8 cellular contexts compared by ENCODE assay signal in genomic region chr12:57751432-57751787, GRCh38. TPM values are rescaled to one million over a fixed set of nuclear protein-coding genes. Genes with fewer than 3 reads are reported as not detected.
A peak's percentile ranks its signal among the peaks of the same experiment; 100 is the strongest.
DNase-seq lines count a peak whose midpoint lies in the region; ATAC-seq, FAIRE-seq and TF ChIP-seq lines count a peak whose summit lies in the region.

No MANE protein-coding gene starts in this region.

- H2AFZ ChIP-seq in GM12878 (ENCODE audit: control insufficient read depth, low read depth, low read length): peak overlapping the region; percentile 83

- no peak for TF ChIP-seq RAD21 in GM12878 (IDR thresholded peaks at IDR 0.05; ENCODE audit: insufficient read depth, low read depth, low read length)

- H3K4me3 ChIP-seq in cardiac muscle cell (peak overlapping the region; percentile 64), GM12878 (peak overlapping the region; percentile 79), upper lobe of left lung (peak overlapping the region; percentile 4 to 82 (median 70))

- H3K4me1 ChIP-seq in cardiac muscle cell (ENCODE audit: low read depth) (peaks cover 8% of the 10 kb centered on the region), GM12878 (ENCODE audit: control insufficient read depth, insufficient read depth, low read length) (peaks cover 21% of the 10 kb centered on the region), upper lobe of left lung (peaks cover 20 to 47% (median 41%) of the 10 kb centered on the region in 4 donors)

- POLR2A ChIA-PET in GM12878 (lab: Charles Lee): interaction anchor here (0.8 to 1.2 kb wide), 2 partner anchors 10 to 12 kb away, joined by 4 to 18 read pairs; no protein-coding TSS in a partner anchor

- SMC1A ChIA-PET in GM12878 (lab: Charles Lee; ENCODE audit: uncharacterized antibody, unreplicated experiment): no interaction called here

- ATAC-seq in GM12878 (peak; percentile 2), upper lobe of left lung (ENCODE audit: low FRiP score in 2 of 2) (no peak), GM18498 (IDR thresholded peaks at IDR 0.05; ENCODE audit: unreplicated experiment) (no peak)

- 5% methylated on average over 8 of the region's 8 CpGs for WGBS in GM12878 (ENCODE audit: insufficient coverage, insufficient replicate concordance, low lambda C conversion rate, missing lambda C conversion rate)
- WGBS in upper lobe of left lung, 2 donors: 12 to 18% methylated on average over 8 of the region's 8 CpGs

- H3K9ac ChIP-seq in GM12878 (ENCODE audit: control insufficient read depth, insufficient read depth, low read length): peak overlapping the region; percentile 99

- no TSS peak for BruUV-seq in GM12878 (replicated peaks; lab: Mats Ljungman, UMichigan)

- TF ChIP-seq EP300 in GM12878 (IDR thresholded peaks at IDR 0.05; ENCODE audit: borderline replicate concordance in 1 of 2, control insufficient read depth in 1 of 2, low read depth in 2 of 2, low read length in 2 of 2): no peak
- no peak for TF ChIP-seq EP300 in upper lobe of left lung (IDR thresholded peaks at IDR 0.05)

- RAD21 ChIA-PET in GM12878 (lab: Charles Lee; ENCODE audit: unreplicated experiment): interaction anchor here (0.6 to 1.1 kb wide), 4 partner anchors 10 to 190 kb away, joined by 3 to 5 read pairs (median 4); no protein-coding TSS in a partner anchor

- TF ChIP-seq POLR2A in GM12878 (IDR thresholded peaks at IDR 0.05; ENCODE audit: low read depth, low read length) (no peak), upper lobe of left lung (IDR thresholded peaks at IDR 0.05) (no peak)

- H3K4me2 ChIP-seq in GM12878 (ENCODE audit: control insufficient read depth, insufficient read depth): peak overlapping the region; percentile 78

- intact Hi-C loops in cardiac septum (cut with DNase I): no loop called here
- intact Hi-C loops in GM12878 (cut with micrococcal nuclease; ENCODE audit: unreplicated experiment): loop anchor here (10.0 kb wide), 1 partner anchor 277 kb away; the partner anchor contains the start of gene ARHGAP9

- H3K79me2 ChIP-seq in GM12878 (ENCODE audit: control insufficient read depth, insufficient read depth, low read length): peaks cover 30% of the 10 kb centered on the region

- CTCF ChIA-PET in GM12878 (lab: Yijun Ruan, JAX): interaction anchor here (1.2 to 1.9 kb wide), 2 partner anchors 10 to 144 kb away, joined by 3 to 9 read pairs; no protein-coding TSS in a partner anchor

- H3K27ac ChIP-seq in cardiac muscle cell: peak overlapping the region; percentile 87
- peak overlapping the region; percentile 94 for H3K27ac ChIP-seq in GM12878 (ENCODE audit: control insufficient read depth, insufficient read depth)
- H3K27ac ChIP-seq in upper lobe of left lung: peak overlapping the region; percentile 80 to 94 (median 88)

- peaks cover 8% of the 10 kb centered on the region for H3K27me3 ChIP-seq in cardiac muscle cell
- no peaks in the 10 kb centered on the region for H3K27me3 ChIP-seq in GM12878 (replicated peaks in 1 of 2; ENCODE audit: control insufficient read depth in 2 of 2, insufficient read depth in 2 of 2, low read length in 1 of 2)
- H3K27me3 ChIP-seq in upper lobe of left lung: no peaks in the 10 kb centered on the region

- no peak for TF ChIP-seq CTCF in cardiac muscle cell (IDR thresholded peaks at IDR 0.05; ENCODE audit: low read depth, low read length)
- TF ChIP-seq CTCF in GM12878 (IDR thresholded peaks at IDR 0.05 in 2 of 3, conservative IDR thresholded peaks at IDR 0.05 in 1 of 3; ENCODE audit: control insufficient read depth in 2 of 3, extremely low read depth in 1 of 3, insufficient read depth in 1 of 3, low read depth in 3 of 3, low read length in 3 of 3): no peak
- no peak for TF ChIP-seq CTCF in upper lobe of left lung (IDR thresholded peaks at IDR 0.05)

- H4K20me1 ChIP-seq in GM12878 (ENCODE audit: control insufficient read depth, insufficient read depth): no peaks in the 10 kb centered on the region

- in situ Hi-C loops in GM12878 (cut with MboI): no loop called here

- no peak for FAIRE-seq in GM12878 (lab: Jason Lieb, UNC)

- H3K9me3 ChIP-seq in cardiac muscle cell (ENCODE audit: low read depth) (no peaks in the 10 kb centered on the region), GM12878 (replicated peaks; ENCODE audit: control insufficient read depth, insufficient read depth, low read length) (no peaks in the 10 kb centered on the region), upper lobe of left lung (no peaks in the 10 kb centered on the region)

- H3K36me3 ChIP-seq in cardiac muscle cell (peaks cover 28% of the 10 kb centered on the region), GM12878 (ENCODE audit: control insufficient read depth in 2 of 2, insufficient read depth in 2 of 2, low read length in 1 of 2) (peaks cover 6 to 7% of the 10 kb centered on the region in 2 experiments), upper lobe of left lung (peaks cover 9 to 41% (median 31%) of the 10 kb centered on the region in 4 donors)

- DNase-seq in cardiac muscle cell (ENCODE audit: low read depth in 1 of 2, low spot score in 1 of 2) (no peak), cardiac septum (ENCODE audit: low spot score) (no peak), GM12878 (ENCODE audit: low read depth, low spot score) (no peak), medulla oblongata (ENCODE audit: extremely low spot score) (peak; percentile 27), upper lobe of left lung (no peak), SHP77 treated with DMSO at 0.1 percent for 48 hours (lab: John Stamatoyannopoulos, UW) (no peak), GM19238 (ENCODE audit: insufficient read length, low spot score) (no peak)

RNA-seq across cellular contexts. Expression of gene CDK4, which starts 0.7 kb away (rescaled TPM):
- total RNA-seq in cardiac muscle cell (75.8 and 137 TPM in 2 replicates), cardiac septum (46.3 TPM), GM12878 (2014; rRNA removed) (201 and 202 TPM in 2 replicates), GM12878 (2014; rRNA removed; fragmentation: Illumina TruSeq; extraction: Trizol) (116 and 120 TPM in 2 replicates), GM12878 (2021) (189 TPM in 2 replicates), upper lobe of left lung (100 to 1,000 TPM in 2 of 6 donors, 10 to 100 TPM in 4; 38.5 to 109 (median 62.5) TPM)
- polyA plus RNA-seq in cardiac muscle cell (160 and 172 TPM in 2 replicates), GM12878 (2011; rRNA removed) (155 and 251 TPM in 2 replicates), GM12878 (2014; fragmentation: Illumina TruSeq; extraction: Trizol) (213 and 240 TPM in 2 replicates), GM12878 (2014; fragmentation: Nextera tagmentation; extraction: Ambion mirVana) (10 to 100 TPM; 26.1 to 45.7 TPM), GM12878 (2014; rRNA removed) (237 and 311 TPM in 2 replicates), GM12878 (2016; fragmentation: Nextera tagmentation; extraction: Ambion mirVana) (100 to 1,000 TPM; 344 to 385 TPM)
- 35.5 and 41.8 TPM in 2 replicates for total RNA-seq in GM12878 (2013; cell fraction: nucleolus; rRNA removed)
- polyA plus RNA-seq in GM12878 (2011; ENCODE audit: low read depth): 74.3 TPM
- polyA plus RNA-seq in GM12878 (2011; cell fraction: cytosol; rRNA removed): 241 and 318 TPM in 2 replicates
- polyA plus RNA-seq in GM12878 (2011; cell fraction: nucleus; rRNA removed): 132 and 140 TPM in 2 replicates
- polyA plus RNA-seq in GM12878 (2012): 98.0 and 98.2 TPM in 2 replicates
- 134 and 149 TPM in 2 replicates for polyA minus RNA-seq in GM12878 (2011; rRNA and poly(A)+ RNA removed)
- 49.7 and 57.6 TPM in 2 replicates for polyA minus RNA-seq in GM12878 (2011; cell fraction: cytosol; rRNA and poly(A)+ RNA removed)
- polyA minus RNA-seq in GM12878 (2011; cell fraction: nucleus; rRNA and poly(A)+ RNA removed): 32.0 and 54.1 TPM in 2 replicates

RNA-seq across cellular contexts. Expression of gene MARCHF9, which starts 3.5 kb away (rescaled TPM):
- total RNA-seq in cardiac muscle cell (21.9 and 23.3 TPM in 2 replicates), cardiac septum (13.1 TPM), GM12878 (2014; rRNA removed) (15.6 and 17.6 TPM in 2 replicates), GM12878 (2014; rRNA removed; fragmentation: Illumina TruSeq; extraction: Trizol) (10.3 and 10.4 TPM in 2 replicates), GM12878 (2021) (25.5 and 26.7 TPM in 2 replicates), upper lobe of left lung (10 to 100 TPM; 15.4 to 36.7 (median 21.3) TPM)
- polyA plus RNA-seq in cardiac muscle cell (9.0 and 11.7 TPM in 2 replicates), GM12878 (2011; rRNA removed) (11.1 and 16.6 TPM in 2 replicates), GM12878 (2014; fragmentation: Illumina TruSeq; extraction: Trizol) (17.9 and 20.6 TPM in 2 replicates), GM12878 (2014; fragmentation: Nextera tagmentation; extraction: Ambion mirVana) (1 to 10 TPM; 2.4 to 5.1 TPM), GM12878 (2014; rRNA removed) (29.3 and 32.3 TPM in 2 replicates), GM12878 (2016; fragmentation: Nextera tagmentation; extraction: Ambion mirVana) (1 to 10 TPM; 3.3 to 4.0 TPM)
- 20.5 and 20.9 TPM in 2 replicates for total RNA-seq in GM12878 (2013; cell fraction: nucleolus; rRNA removed)
- 7.7 TPM for polyA plus RNA-seq in GM12878 (2011; ENCODE audit: low read depth)
- polyA plus RNA-seq in GM12878 (2011; cell fraction: cytosol; rRNA removed): 20.0 and 26.5 TPM in 2 replicates
- polyA plus RNA-seq in GM12878 (2011; cell fraction: nucleus; rRNA removed): 36.0 and 36.4 TPM in 2 replicates
- 18.9 and 20.4 TPM in 2 replicates for polyA plus RNA-seq in GM12878 (2012)
- polyA minus RNA-seq in GM12878 (2011; rRNA and poly(A)+ RNA removed): 17.7 and 24.6 TPM in 2 replicates
- 4.9 and 6.8 TPM in 2 replicates for polyA minus RNA-seq in GM12878 (2011; cell fraction: cytosol; rRNA and poly(A)+ RNA removed)
- 7.3 and 12.1 TPM in 2 replicates for polyA minus RNA-seq in GM12878 (2011; cell fraction: nucleus; rRNA and poly(A)+ RNA removed)

RNA-seq across cellular contexts. Expression of gene TSPAN31, which starts 6.6 kb away (rescaled TPM):
- 41.7 and 65.9 TPM in 2 replicates for total RNA-seq in cardiac muscle cell
- polyA plus RNA-seq in cardiac muscle cell: 66.3 and 73.4 TPM in 2 replicates
- total RNA-seq in cardiac septum: 25.1 TPM
- 28.1 and 28.4 TPM in 2 replicates for total RNA-seq in GM12878 (2013; cell fraction: nucleolus; rRNA removed)
- total RNA-seq in GM12878 (2014; rRNA removed): 24.8 and 32.7 TPM in 2 replicates
- total RNA-seq in GM12878 (2014; rRNA removed; fragmentation: Illumina TruSeq; extraction: Trizol): 18.8 and 21.7 TPM in 2 replicates
- 11.8 and 13.8 TPM in 2 replicates for total RNA-seq in GM12878 (2021)
- polyA plus RNA-seq in GM12878 (2011; ENCODE audit: low read depth): 16.0 TPM
- polyA plus RNA-seq in GM12878 (2011; rRNA removed): 32.2 and 40.4 TPM in 2 replicates
- 23.1 and 29.6 TPM in 2 replicates for polyA plus RNA-seq in GM12878 (2011; cell fraction: cytosol; rRNA removed)
- 16.6 and 19.0 TPM in 2 replicates for polyA plus RNA-seq in GM12878 (2011; cell fraction: nucleus; rRNA removed)
- 27.7 and 28.4 TPM in 2 replicates for polyA plus RNA-seq in GM12878 (2012)
- polyA plus RNA-seq in GM12878 (2014; fragmentation: Illumina TruSeq; extraction: Trizol): 24.7 and 27.0 TPM in 2 replicates
- 10 to 100 TPM; 23.4 to 25.1 TPM for polyA plus RNA-seq in GM12878 (2014; fragmentation: Nextera tagmentation; extraction: Ambion mirVana)
- 19.0 and 20.8 TPM in 2 replicates for polyA plus RNA-seq in GM12878 (2014; rRNA removed)
- 10 to 100 TPM; 27.7 to 30.0 TPM for polyA plus RNA-seq in GM12878 (2016; fragmentation: Nextera tagmentation; extraction: Ambion mirVana)
- polyA minus RNA-seq in GM12878 (2011; rRNA and poly(A)+ RNA removed): 24.3 and 40.1 TPM in 2 replicates
- 8.2 and 9.2 TPM in 2 replicates for polyA minus RNA-seq in GM12878 (2011; cell fraction: cytosol; rRNA and poly(A)+ RNA removed)
- 10.5 and 15.4 TPM in 2 replicates for polyA minus RNA-seq in GM12878 (2011; cell fraction: nucleus; rRNA and poly(A)+ RNA removed)
- total RNA-seq in upper lobe of left lung: 10 to 100 TPM; 16.8 to 54.6 (median 37.3) TPM

RNA-seq across cellular contexts. Expression of gene AGAP2, which starts 12.9 kb away (rescaled TPM):
- total RNA-seq in cardiac muscle cell: 0.33 and 0.49 TPM in 2 replicates
- 0.05 and 0.10 TPM in 2 replicates for polyA plus RNA-seq in cardiac muscle cell
- total RNA-seq in cardiac septum: 6.1 TPM
- total RNA-seq in GM12878 (2013; cell fraction: nucleolus; rRNA removed): 13.0 and 14.1 TPM in 2 replicates
- 11.1 and 14.1 TPM in 2 replicates for total RNA-seq in GM12878 (2014; rRNA removed)
- 10.2 and 13.9 TPM in 2 replicates for total RNA-seq in GM12878 (2014; rRNA removed; fragmentation: Illumina TruSeq; extraction: Trizol)
- 17.9 and 19.8 TPM in 2 replicates for total RNA-seq in GM12878 (2021)
- polyA plus RNA-seq in GM12878 (2011; ENCODE audit: low read depth): 6.7 TPM
- 11.6 and 13.9 TPM in 2 replicates for polyA plus RNA-seq in GM12878 (2011; rRNA removed)
- polyA plus RNA-seq in GM12878 (2011; cell fraction: cytosol; rRNA removed): 10.5 and 13.7 TPM in 2 replicates
- polyA plus RNA-seq in GM12878 (2011; cell fraction: nucleus; rRNA removed): 28.7 and 34.5 TPM in 2 replicates
- 9.1 and 10.5 TPM in 2 replicates for polyA plus RNA-seq in GM12878 (2012)
- polyA plus RNA-seq in GM12878 (2014; fragmentation: Illumina TruSeq; extraction: Trizol): 6.8 and 10.6 TPM in 2 replicates
- polyA plus RNA-seq in GM12878 (2014; fragmentation: Nextera tagmentation; extraction: Ambion mirVana): under 1 TPM; 0.29 to 0.47 TPM
- 11.3 and 13.6 TPM in 2 replicates for polyA plus RNA-seq in GM12878 (2014; rRNA removed)
- 1 to 10 TPM; 2.5 to 2.8 TPM for polyA plus RNA-seq in GM12878 (2016; fragmentation: Nextera tagmentation; extraction: Ambion mirVana)
- polyA minus RNA-seq in GM12878 (2011; rRNA and poly(A)+ RNA removed): 9.4 and 16.3 TPM in 2 replicates
- polyA minus RNA-seq in GM12878 (2011; cell fraction: cytosol; rRNA and poly(A)+ RNA removed): 6.4 and 8.3 TPM in 2 replicates
- 8.0 and 19.8 TPM in 2 replicates for polyA minus RNA-seq in GM12878 (2011; cell fraction: nucleus; rRNA and poly(A)+ RNA removed)
- total RNA-seq in upper lobe of left lung: 1 to 10 TPM; 2.0 to 7.3 (median 5.8) TPM

RNA-seq across cellular contexts. Expression of gene CYP27B1, which starts 15.5 kb away (rescaled TPM):
- 0.07 and 1.3 TPM in 2 replicates for total RNA-seq in cardiac muscle cell
- 0.33 TPM in 1 of 2 replicates, not detected in the other for polyA plus RNA-seq in cardiac muscle cell
- 0.24 TPM for total RNA-seq in cardiac septum
- 3.3 and 4.2 TPM in 2 replicates for total RNA-seq in GM12878 (2013; cell fraction: nucleolus; rRNA removed)
- 0.79 and 0.87 TPM in 2 replicates for total RNA-seq in GM12878 (2014; rRNA removed)
- total RNA-seq in GM12878 (2014; rRNA removed; fragmentation: Illumina TruSeq; extraction: Trizol): 0.41 and 0.72 TPM in 2 replicates
- total RNA-seq in GM12878 (2021): 1.0 and 2.7 TPM in 2 replicates
- 0.47 TPM for polyA plus RNA-seq in GM12878 (2011; ENCODE audit: low read depth)
- polyA plus RNA-seq in GM12878 (2011; rRNA removed): 1.8 and 2.0 TPM in 2 replicates
- polyA plus RNA-seq in GM12878 (2011; cell fraction: cytosol; rRNA removed): 1.4 and 2.9 TPM in 2 replicates
- 18.3 and 22.8 TPM in 2 replicates for polyA plus RNA-seq in GM12878 (2011; cell fraction: nucleus; rRNA removed)
- 1.2 TPM in 2 replicates for polyA plus RNA-seq in GM12878 (2012)
- 0.57 and 1.2 TPM in 2 replicates for polyA plus RNA-seq in GM12878 (2014; fragmentation: Illumina TruSeq; extraction: Trizol)
- under 1 TPM; 0.10 to 0.35 TPM for polyA plus RNA-seq in GM12878 (2014; fragmentation: Nextera tagmentation; extraction: Ambion mirVana)
- polyA plus RNA-seq in GM12878 (2014; rRNA removed): 1.8 and 1.9 TPM in 2 replicates
- 1 to 10 TPM in 1 of 2 experiments, under 1 TPM in 1; 0.95 to 1.3 TPM for polyA plus RNA-seq in GM12878 (2016; fragmentation: Nextera tagmentation; extraction: Ambion mirVana)
- polyA minus RNA-seq in GM12878 (2011; rRNA and poly(A)+ RNA removed): 0.44 and 1.5 TPM in 2 replicates
- 1.9 and 2.1 TPM in 2 replicates for polyA minus RNA-seq in GM12878 (2011; cell fraction: cytosol; rRNA and poly(A)+ RNA removed)
- 5.1 and 7.7 TPM in 2 replicates for polyA minus RNA-seq in GM12878 (2011; cell fraction: nucleus; rRNA and poly(A)+ RNA removed)
- 1 to 10 TPM in 4 of 6 donors, under 1 TPM in 1, not detected in 1; 0.98 to 5.2 (median 2.5) TPM for total RNA-seq in upper lobe of left lung
